ENCODE assay signal across 20 cellular contexts in the genomic region with DNA sequence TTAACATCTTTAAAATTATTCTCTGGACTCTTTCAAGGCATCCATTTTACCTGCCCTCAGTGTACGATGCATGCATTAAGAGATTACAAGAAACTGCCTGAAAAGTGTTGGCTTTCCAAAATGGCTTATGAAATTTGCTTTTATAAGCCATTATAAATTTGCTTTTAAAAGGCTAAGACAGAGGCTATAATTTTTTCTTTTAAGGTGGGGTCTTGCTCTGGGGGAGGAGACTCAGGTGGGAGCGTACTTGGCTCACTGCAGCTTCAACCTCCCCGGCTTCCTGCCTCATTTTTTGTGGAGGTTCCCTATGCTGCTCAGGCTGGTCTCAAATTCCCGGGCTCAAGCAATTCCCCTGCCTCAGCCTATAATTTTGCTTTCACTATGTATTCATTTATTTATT. TPM values are rescaled to one million over a fixed set of nuclear protein-coding genes. Genes with fewer than 3 reads are reported as not detected.
A peak's percentile ranks its signal among the peaks of the same experiment; 100 is the strongest.
DNase-seq lines count a peak whose midpoint lies in the region; ATAC-seq, FAIRE-seq and TF ChIP-seq lines count a peak whose summit lies in the region.
"Had no signal": no experiment of that assay in that cellular context is flagged by ENCODE, and none has a peak within 500 bp of the region (broad histone marks: within the 10 kb centered on the region; RNA-seq: fewer than 3 reads in every experiment).

No MANE protein-coding gene starts in this region.

- H3K9me3 ChIP-seq in Karpas-422 (ENCODE audit: low read length) (no peaks in the 10 kb centered on the region), GM12878 (replicated peaks; ENCODE audit: control insufficient read depth, insufficient read depth, low read length) (no peaks in the 10 kb centered on the region)
- H3K9me3 ChIP-seq: BLaER1, Caco-2 had no signal

- POLR2A ChIA-PET in GM12878 (lab: Charles Lee) = no interaction called here

- H3K79me2 ChIP-seq in Karpas-422 (ENCODE audit: low read length) = peaks cover 32% of the 10 kb centered on the region
- H3K79me2 ChIP-seq in GM12878 (ENCODE audit: control insufficient read depth, insufficient read depth, low read length) = peaks cover 40% of the 10 kb centered on the region

- H3K36me3 ChIP-seq in Karpas-422 (ENCODE audit: insufficient read depth, low read length) (peaks cover 100% of the 10 kb centered on the region), GM12878 (ENCODE audit: control insufficient read depth in 2 of 2, insufficient read depth in 2 of 2, low read length in 1 of 2) (peaks cover 15 to 70% of the 10 kb centered on the region in 2 experiments)

- no peak for TF ChIP-seq RAD21 in GM12878 (IDR thresholded peaks at IDR 0.05; ENCODE audit: insufficient read depth, low read depth, low read length)

- FAIRE-seq in GM12878 (lab: Jason Lieb, UNC) = no peak

- ATAC-seq in natural killer cell (no peak), GM12878 (no peak), left ventricle myocardium superior (no peak)
- no peak for ATAC-seq in natural killer cell treated with Interleukin-12 subunit alpha and Interleukin-12 subunit beta and Interleukin-15 and Interleukin-18, amount 100 ng/mL, for 72 hours
- no peak for ATAC-seq in stimulated activated effector memory CD8-positive, alpha-beta T cell treated with anti-CD3 and anti-CD28 coated beads, Interleukin-12 subunit alpha, Interleukin-12 subunit beta, amount 100 ng/mL, for 72 hours
- ATAC-seq: GM23338, HCT116 had no signal

- H3K4me3 Mint-ChIP-seq in natural killer cell = peak overlapping the region; percentile 19
- no peak overlapping the region for H3K4me3 Mint-ChIP-seq in natural killer cell treated with Interleukin-12 subunit alpha and Interleukin-12 subunit beta and Interleukin-15 and Interleukin-18, amount 100 ng/mL, for 72 hours
- H3K4me3 Mint-ChIP-seq in stimulated activated effector memory CD8-positive, alpha-beta T cell treated with anti-CD3 and anti-CD28 coated beads, Interleukin-12 subunit alpha, Interleukin-12 subunit beta, amount 100 ng/mL, for 72 hours = no peak overlapping the region
- H3K4me3 Mint-ChIP-seq: CD4-positive, alpha-beta memory T cell; GM23338 had no signal

- CTCF ChIA-PET in GM12878 (lab: Yijun Ruan, JAX) = interaction anchor here (3.1 kb wide), 1 partner anchor 11 kb away, joined by 8 read pairs; no protein-coding TSS in a partner anchor

- peaks cover 67% of the 10 kb centered on the region for H3K36me3 Mint-ChIP-seq in natural killer cell
- peaks cover 52% of the 10 kb centered on the region for H3K36me3 Mint-ChIP-seq in natural killer cell treated with Interleukin-12 subunit alpha and Interleukin-12 subunit beta and Interleukin-15 and Interleukin-18, amount 100 ng/mL, for 72 hours
- peaks cover 100% of the 10 kb centered on the region for H3K36me3 Mint-ChIP-seq in stimulated activated effector memory CD8-positive, alpha-beta T cell treated with anti-CD3 and anti-CD28 coated beads, Interleukin-12 subunit alpha, Interleukin-12 subunit beta, amount 100 ng/mL, for 72 hours

- no peak overlapping the region for H3K9ac ChIP-seq in Karpas-422 (ENCODE audit: low read length)
- H3K9ac ChIP-seq in GM12878 (ENCODE audit: control insufficient read depth, insufficient read depth, low read length) = no peak overlapping the region
- H3K9ac ChIP-seq: BLaER1 had no signal

- H3K27me3 ChIP-seq in Karpas-422 (ENCODE audit: low read length) (no peaks in the 10 kb centered on the region), GM12878 (replicated peaks in 1 of 2; ENCODE audit: control insufficient read depth in 2 of 2, insufficient read depth in 2 of 2, low read length in 1 of 2) (no peaks in the 10 kb centered on the region)
- H3K27me3 ChIP-seq: BLaER1 had no signal

- peaks cover 33 to 39% of the 10 kb centered on the region in 2 donors for H3K4me1 Mint-ChIP-seq in natural killer cell
- H3K4me1 Mint-ChIP-seq in natural killer cell treated with Interleukin-12 subunit alpha and Interleukin-12 subunit beta and Interleukin-15 and Interleukin-18, amount 100 ng/mL, for 72 hours (ENCODE audit: low read depth in 2 of 2) = peaks cover 22 to 27% of the 10 kb centered on the region in 2 donors
- peaks cover 9% of the 10 kb centered on the region for H3K4me1 Mint-ChIP-seq in stimulated activated effector memory CD8-positive, alpha-beta T cell treated with anti-CD3 and anti-CD28 coated beads, Interleukin-12 subunit alpha, Interleukin-12 subunit beta, amount 100 ng/mL, for 72 hours

- no TSS peak for BruUV-seq in GM12878 (replicated peaks; lab: Mats Ljungman, UMichigan)

- H2AFZ ChIP-seq in Karpas-422 (ENCODE audit: low read length) (no peak overlapping the region), GM12878 (ENCODE audit: control insufficient read depth, low read depth, low read length) (no peak overlapping the region)
- H2AFZ ChIP-seq: GM23338 had no signal

- no peak for TF ChIP-seq POLR2A in GM12878 (IDR thresholded peaks at IDR 0.05; ENCODE audit: low read depth, low read length)

- no peaks in the 10 kb centered on the region for H3K4me1 ChIP-seq in Karpas-422 (ENCODE audit: low read length)
- H3K4me1 ChIP-seq in GM12878 (ENCODE audit: control insufficient read depth, insufficient read depth, low read length) = no peaks in the 10 kb centered on the region
- H3K4me1 ChIP-seq: BLaER1, Caco-2 had no signal

- intact Hi-C loops in natural killer cell (cut with micrococcal nuclease) = loop anchor here (2.0 kb wide), 1 partner anchor 15 kb away; no protein-coding TSS in a partner anchor
- intact Hi-C loops in GM12878 (cut with micrococcal nuclease; ENCODE audit: unreplicated experiment) = no loop called here
- intact Hi-C loops in left ventricle myocardium superior (cut with micrococcal nuclease) = no loop called here

- in situ Hi-C loops in GM12878 (cut with MboI) = no loop called here

- no peaks in the 10 kb centered on the region for H3K9me2 ChIP-seq in Karpas-422 (replicated peaks; ENCODE audit: insufficient read depth, low read length)

- H3K4me2 ChIP-seq in Karpas-422 (ENCODE audit: low read depth, low read length, poor library complexity, severe bottlenecking) (no peak overlapping the region), GM12878 (ENCODE audit: control insufficient read depth, insufficient read depth) (no peak overlapping the region)
- H3K4me2 ChIP-seq: BLaER1, GM23338 had no signal

- 99% methylated on average over 4 of the region's 4 CpGs for WGBS in GM12878 (ENCODE audit: insufficient coverage, insufficient replicate concordance, low lambda C conversion rate, missing lambda C conversion rate)

- RAD21 ChIA-PET in GM12878 (lab: Charles Lee; ENCODE audit: unreplicated experiment) = no interaction called here

- peak overlapping the region in 1 of 2 donors; percentile 59 for H3K27ac Mint-ChIP-seq in natural killer cell
- no peak overlapping the region for H3K27ac Mint-ChIP-seq in natural killer cell treated with Interleukin-12 subunit alpha and Interleukin-12 subunit beta and Interleukin-15 and Interleukin-18, amount 100 ng/mL, for 72 hours
- H3K27ac Mint-ChIP-seq in stimulated activated effector memory CD8-positive, alpha-beta T cell treated with anti-CD3 and anti-CD28 coated beads, Interleukin-12 subunit alpha, Interleukin-12 subunit beta, amount 100 ng/mL, for 72 hours = peak overlapping the region; percentile 34
- H3K27ac Mint-ChIP-seq: GM23338 had no signal

- H3K27me3 Mint-ChIP-seq in natural killer cell (ENCODE audit: low read depth in 2 of 2) = no peaks in the 10 kb centered on the region
- no peaks in the 10 kb centered on the region for H3K27me3 Mint-ChIP-seq in natural killer cell treated with Interleukin-12 subunit alpha and Interleukin-12 subunit beta and Interleukin-15 and Interleukin-18, amount 100 ng/mL, for 72 hours
- H3K27me3 Mint-ChIP-seq: CD4-positive, alpha-beta memory T cell had no signal

- H3K9me3 Mint-ChIP-seq in natural killer cell = no peaks in the 10 kb centered on the region
- no peaks in the 10 kb centered on the region for H3K9me3 Mint-ChIP-seq in natural killer cell treated with Interleukin-12 subunit alpha and Interleukin-12 subunit beta and Interleukin-15 and Interleukin-18, amount 100 ng/mL, for 72 hours
- no peaks in the 10 kb centered on the region for H3K9me3 Mint-ChIP-seq in stimulated activated effector memory CD8-positive, alpha-beta T cell treated with anti-CD3 and anti-CD28 coated beads, Interleukin-12 subunit alpha, Interleukin-12 subunit beta, amount 100 ng/mL, for 72 hours
- H3K9me3 Mint-ChIP-seq: GM23338 had no signal

- H3K4me3 ChIP-seq in Karpas-422 (ENCODE audit: low read length) (no peak overlapping the region), GM12878 (no peak overlapping the region)
- H3K4me3 ChIP-seq: BLaER1, GM23338 had no signal

- TF ChIP-seq CTCF in natural killer cell (IDR thresholded peaks at IDR 0.05) = no peak
- no peak for TF ChIP-seq CTCF in GM12878 (IDR thresholded peaks at IDR 0.05 in 2 of 3, conservative IDR thresholded peaks at IDR 0.05 in 1 of 3; ENCODE audit: control insufficient read depth in 2 of 3, extremely low read depth in 1 of 3, insufficient read depth in 1 of 3, low read depth in 3 of 3, low read length in 3 of 3)

- no peak for TF ChIP-seq EP300 in GM12878 (IDR thresholded peaks at IDR 0.05; ENCODE audit: borderline replicate concordance in 1 of 2, control insufficient read depth in 1 of 2, low read depth in 2 of 2, low read length in 2 of 2)

- H3K27ac ChIP-seq in Karpas-422 (ENCODE audit: low read length) (no peak overlapping the region), GM12878 (ENCODE audit: control insufficient read depth, insufficient read depth) (no peak overlapping the region)
- H3K27ac ChIP-seq: BLaER1 had no signal

- H4K20me1 ChIP-seq in Karpas-422 (ENCODE audit: insufficient read depth, low read depth, low read length) = peaks cover 89% of the 10 kb centered on the region
- peaks cover 17% of the 10 kb centered on the region for H4K20me1 ChIP-seq in GM12878 (ENCODE audit: control insufficient read depth, insufficient read depth)

- SMC1A ChIA-PET in GM12878 (lab: Charles Lee; ENCODE audit: uncharacterized antibody, unreplicated experiment) = interaction anchor here (1.2 kb wide), 1 partner anchor 12 kb away, joined by 5 read pairs; no protein-coding TSS in a partner anchor

- DNase-seq in natural killer cell (no peak), Karpas-422 (peak; percentile 41), GM12878 (ENCODE audit: low read depth, low spot score) (no peak), iPS-NIHi7 (ENCODE audit: extremely low spot score) (no peak), left ventricle myocardium superior (no peak)
- no peak for DNase-seq in natural killer cell treated with Interleukin-12 subunit alpha and Interleukin-12 subunit beta and Interleukin-15 and Interleukin-18, amount 100 ng/mL, for 72 hours (ENCODE audit: low spot score)
- DNase-seq in stimulated activated effector memory CD8-positive, alpha-beta T cell treated with anti-CD3 and anti-CD28 coated beads, Interleukin-12 subunit alpha, Interleukin-12 subunit beta, amount 100 ng/mL, for 72 hours (ENCODE audit: low spot score in 2 of 2) = no peak
- DNase-seq: ACHN; Caco-2; CD4-positive, alpha-beta memory T cell; DMS 273 treated with DMSO at 0.1 percent for 48 hours; NCI-H1417 treated with DMSO at 0.1 percent for 48 hours; NCI-H187; NCI-H446; NCI-H526; OCI-M1; SHP77 had no signal

RNA-seq across cellular contexts. Expression of gene TRA2B, which starts 17.6 kb away (rescaled TPM):
- 100 to 1,000 TPM; 565 to 669 (median 596) TPM for total RNA-seq in natural killer cell
- total RNA-seq in natural killer cell treated with Interleukin-12 subunit alpha and Interleukin-12 subunit beta and Interleukin-15 and Interleukin-18, amount 100 ng/mL, for 72 hours = 100 to 1,000 TPM; 266 to 286 TPM
- total RNA-seq in Karpas-422 (2014; rRNA removed; shearing (Covaris generic); ENCODE audit: low replicate concordance) = 328 and 331 TPM in 2 replicates
- total RNA-seq in GM12878 (2013; cell fraction: nucleolus; rRNA removed) = 623 and 632 TPM in 2 replicates
- total RNA-seq in GM12878 (2014; rRNA removed) = 302 and 313 TPM in 2 replicates
- 286 and 317 TPM in 2 replicates for total RNA-seq in GM12878 (2014; rRNA removed; fragmentation: Illumina TruSeq; extraction: Trizol)
- total RNA-seq in GM12878 (2021) = 213 and 233 TPM in 2 replicates
- polyA plus RNA-seq in GM12878 (2011; ENCODE audit: low read depth) = 121 TPM
- polyA plus RNA-seq in GM12878 (2011; rRNA removed) = 284 and 406 TPM in 2 replicates
- 144 and 166 TPM in 2 replicates for polyA plus RNA-seq in GM12878 (2011; cell fraction: cytosol; rRNA removed)
- 281 and 356 TPM in 2 replicates for polyA plus RNA-seq in GM12878 (2011; cell fraction: nucleus; rRNA removed)
- 129 and 187 TPM in 2 replicates for polyA plus RNA-seq in GM12878 (2012)
- polyA plus RNA-seq in GM12878 (2014; fragmentation: Illumina TruSeq; extraction: Trizol) = 271 and 356 TPM in 2 replicates
- polyA plus RNA-seq in GM12878 (2014; fragmentation: Nextera tagmentation; extraction: Ambion mirVana) = 100 to 1,000 TPM; 130 to 153 TPM
- polyA plus RNA-seq in GM12878 (2014; rRNA removed) = 267 and 277 TPM in 2 replicates
- polyA plus RNA-seq in GM12878 (2016; fragmentation: Nextera tagmentation; extraction: Ambion mirVana) = 100 to 1,000 TPM; 285 to 291 TPM
- 214 and 234 TPM in 2 replicates for polyA minus RNA-seq in GM12878 (2011; rRNA and poly(A)+ RNA removed)
- 134 and 165 TPM in 2 replicates for polyA minus RNA-seq in GM12878 (2011; cell fraction: cytosol; rRNA and poly(A)+ RNA removed)
- 363 and 564 TPM in 2 replicates for polyA minus RNA-seq in GM12878 (2011; cell fraction: nucleus; rRNA and poly(A)+ RNA removed)
- 45.7 TPM for total RNA-seq in left ventricle myocardium superior
